ENCODE assay signal across 1 cellular context in the genomic region with DNA sequence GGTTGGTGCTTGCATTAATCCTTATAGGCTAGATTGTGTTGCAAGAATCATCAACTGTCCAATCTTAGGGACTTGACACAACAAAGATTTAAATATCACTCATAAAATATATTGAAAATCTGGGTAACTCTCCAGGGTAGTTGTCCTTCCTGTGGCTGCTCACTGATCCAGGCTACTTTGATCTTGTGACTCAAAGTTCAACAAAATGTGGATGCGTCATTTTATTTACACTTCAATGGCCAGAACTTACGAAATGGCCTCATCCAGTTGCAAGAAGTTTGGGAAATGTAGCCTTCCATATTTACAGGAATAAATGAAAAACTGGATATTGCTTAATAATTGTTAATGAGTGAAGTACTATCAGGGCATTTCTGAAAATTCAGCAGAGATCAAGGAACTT.
A peak's percentile ranks its signal among the peaks of the same experiment; 100 is the strongest.
TF ChIP-seq lines count a peak whose summit lies in the region.

No MANE protein-coding gene starts in this region.

TF ChIP-seq in HepG2, 621 proteins besides CTCF, POLR2A, EP300 and RAD21 (continued from another document and continues in another):
- TF ChIP-seq ZNF510 (CRISPR knock-in tag; IDR thresholded peaks at IDR 0.05; ENCODE audit: low read depth) (no peak), ZNF737 (CRISPR knock-in tag; IDR thresholded peaks at IDR 0.05; ENCODE audit: borderline replicate concordance) (no peak), ZBTB1 (CRISPR knock-in tag; IDR thresholded peaks at IDR 0.05; ENCODE audit: borderline replicate concordance) (no peak), HES4 (CRISPR knock-in tag; IDR thresholded peaks at IDR 0.05; ENCODE audit: borderline replicate concordance) (no peak), SALL2 (CRISPR knock-in tag; IDR thresholded peaks at IDR 0.05) (no peak), ZBTB4 (CRISPR knock-in tag; IDR thresholded peaks at IDR 0.05; ENCODE audit: borderline replicate concordance) (no peak), ZNF570 (CRISPR knock-in tag; IDR thresholded peaks at IDR 0.05; ENCODE audit: borderline replicate concordance) (no peak), MAFG (CRISPR knock-in tag; IDR thresholded peaks at IDR 0.05) (no peak), ATF1 (CRISPR knock-in tag; IDR thresholded peaks at IDR 0.05) (0 out of 2 replicates have a peak, but pooled peaks have one; percentile 23), ATM (IDR thresholded peaks at IDR 0.05; ENCODE audit: borderline replicate concordance) (no peak), IRF2 (CRISPR knock-in tag; IDR thresholded peaks at IDR 0.05) (0 out of 2 replicates have a peak, but pooled peaks have one; percentile 55), NFE2L2 (IDR thresholded peaks at IDR 0.05; ENCODE audit: low read length) (no peak), CBFB (CRISPR knock-in tag; IDR thresholded peaks at IDR 0.05) (no peak), ZNF282 (IDR thresholded peaks at IDR 0.05; ENCODE audit: partially characterized antibody) (no peak), HDAC6 (IDR thresholded peaks at IDR 0.05; ENCODE audit: low read depth, low read length) (no peak), TBX3 (IDR thresholded peaks at IDR 0.05; ENCODE audit: borderline replicate concordance) (no peak), MTF2 (CRISPR knock-in tag; IDR thresholded peaks at IDR 0.05; ENCODE audit: borderline replicate concordance) (no peak), SKI (IDR thresholded peaks at IDR 0.05; ENCODE audit: partially characterized antibody) (no peak), ZNF572 (CRISPR knock-in tag; IDR thresholded peaks at IDR 0.05) (no peak), ZSCAN12 (CRISPR knock-in tag; IDR thresholded peaks at IDR 0.05) (no peak), PRDM10 (CRISPR knock-in tag; IDR thresholded peaks at IDR 0.05; ENCODE audit: low read depth) (no peak), HIC2 (CRISPR knock-in tag; IDR thresholded peaks at IDR 0.05; ENCODE audit: low read depth) (no peak), ISL2 (CRISPR knock-in tag; IDR thresholded peaks at IDR 0.05) (no peak), SRSF1 (optimal IDR thresholded peaks at IDR 0.05; ENCODE audit: low read depth, low read length) (no peak), DNMT3B (CRISPR knock-in tag; conservative IDR thresholded peaks at IDR 0.05) (no peak), ISX (CRISPR knock-in tag; conservative IDR thresholded peaks at IDR 0.05) (no peak), PCBP1 (IDR thresholded peaks at IDR 0.05; ENCODE audit: borderline replicate concordance, low read depth, low read length) (no peak), MTF1 (CRISPR knock-in tag; IDR thresholded peaks at IDR 0.05) (no peak), ELF3 (CRISPR knock-in tag; IDR thresholded peaks at IDR 0.05) (0 out of 2 replicates have a peak, but pooled peaks have one; percentile 25), MXI1 (IDR thresholded peaks at IDR 0.05; ENCODE audit: borderline replicate concordance, low read depth, low read length) (no peak), ONECUT2 (CRISPR knock-in tag; IDR thresholded peaks at IDR 0.05) (no peak), ZNF333 (CRISPR knock-in tag; IDR thresholded peaks at IDR 0.05; ENCODE audit: borderline replicate concordance) (no peak)
- TF ChIP-seq, protein P1, sequence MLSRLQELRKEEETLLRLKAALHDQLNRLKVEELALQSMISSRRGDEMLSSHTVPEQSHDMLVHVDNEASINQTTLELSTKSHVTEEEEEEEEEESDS (CRISPR knock-in tag; IDR thresholded peaks at IDR 0.05; ENCODE audit: borderline replicate concordance): no peak
- TF ChIP-seq, protein P2, sequence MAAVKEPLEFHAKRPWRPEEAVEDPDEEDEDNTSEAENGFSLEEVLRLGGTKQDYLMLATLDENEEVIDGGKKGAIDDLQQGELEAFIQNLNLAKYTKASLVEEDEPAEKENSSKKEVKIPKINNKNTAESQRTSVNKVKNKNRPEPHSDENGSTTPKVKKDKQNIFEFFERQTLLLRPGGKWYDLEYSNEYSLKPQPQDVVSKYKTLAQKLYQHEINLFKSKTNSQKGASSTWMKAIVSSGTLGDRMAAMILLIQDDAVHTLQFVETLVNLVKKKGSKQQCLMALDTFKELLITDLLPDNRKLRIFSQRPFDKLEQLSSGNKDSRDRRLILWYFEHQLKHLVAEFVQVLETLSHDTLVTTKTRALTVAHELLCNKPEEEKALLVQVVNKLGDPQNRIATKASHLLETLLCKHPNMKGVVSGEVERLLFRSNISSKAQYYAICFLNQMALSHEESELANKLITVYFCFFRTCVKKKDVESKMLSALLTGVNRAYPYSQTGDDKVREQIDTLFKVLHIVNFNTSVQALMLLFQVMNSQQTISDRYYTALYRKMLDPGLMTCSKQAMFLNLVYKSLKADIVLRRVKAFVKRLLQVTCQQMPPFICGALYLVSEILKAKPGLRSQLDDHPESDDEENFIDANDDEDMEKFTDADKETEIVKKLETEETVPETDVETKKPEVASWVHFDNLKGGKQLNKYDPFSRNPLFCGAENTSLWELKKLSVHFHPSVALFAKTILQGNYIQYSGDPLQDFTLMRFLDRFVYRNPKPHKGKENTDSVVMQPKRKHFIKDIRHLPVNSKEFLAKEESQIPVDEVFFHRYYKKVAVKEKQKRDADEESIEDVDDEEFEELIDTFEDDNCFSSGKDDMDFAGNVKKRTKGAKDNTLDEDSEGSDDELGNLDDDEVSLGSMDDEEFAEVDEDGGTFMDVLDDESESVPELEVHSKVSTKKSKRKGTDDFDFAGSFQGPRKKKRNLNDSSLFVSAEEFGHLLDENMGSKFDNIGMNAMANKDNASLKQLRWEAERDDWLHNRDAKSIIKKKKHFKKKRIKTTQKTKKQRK (IDR thresholded peaks at IDR 0.05; ENCODE audit: low read length): no peak
- TF ChIP-seq, protein P3, sequence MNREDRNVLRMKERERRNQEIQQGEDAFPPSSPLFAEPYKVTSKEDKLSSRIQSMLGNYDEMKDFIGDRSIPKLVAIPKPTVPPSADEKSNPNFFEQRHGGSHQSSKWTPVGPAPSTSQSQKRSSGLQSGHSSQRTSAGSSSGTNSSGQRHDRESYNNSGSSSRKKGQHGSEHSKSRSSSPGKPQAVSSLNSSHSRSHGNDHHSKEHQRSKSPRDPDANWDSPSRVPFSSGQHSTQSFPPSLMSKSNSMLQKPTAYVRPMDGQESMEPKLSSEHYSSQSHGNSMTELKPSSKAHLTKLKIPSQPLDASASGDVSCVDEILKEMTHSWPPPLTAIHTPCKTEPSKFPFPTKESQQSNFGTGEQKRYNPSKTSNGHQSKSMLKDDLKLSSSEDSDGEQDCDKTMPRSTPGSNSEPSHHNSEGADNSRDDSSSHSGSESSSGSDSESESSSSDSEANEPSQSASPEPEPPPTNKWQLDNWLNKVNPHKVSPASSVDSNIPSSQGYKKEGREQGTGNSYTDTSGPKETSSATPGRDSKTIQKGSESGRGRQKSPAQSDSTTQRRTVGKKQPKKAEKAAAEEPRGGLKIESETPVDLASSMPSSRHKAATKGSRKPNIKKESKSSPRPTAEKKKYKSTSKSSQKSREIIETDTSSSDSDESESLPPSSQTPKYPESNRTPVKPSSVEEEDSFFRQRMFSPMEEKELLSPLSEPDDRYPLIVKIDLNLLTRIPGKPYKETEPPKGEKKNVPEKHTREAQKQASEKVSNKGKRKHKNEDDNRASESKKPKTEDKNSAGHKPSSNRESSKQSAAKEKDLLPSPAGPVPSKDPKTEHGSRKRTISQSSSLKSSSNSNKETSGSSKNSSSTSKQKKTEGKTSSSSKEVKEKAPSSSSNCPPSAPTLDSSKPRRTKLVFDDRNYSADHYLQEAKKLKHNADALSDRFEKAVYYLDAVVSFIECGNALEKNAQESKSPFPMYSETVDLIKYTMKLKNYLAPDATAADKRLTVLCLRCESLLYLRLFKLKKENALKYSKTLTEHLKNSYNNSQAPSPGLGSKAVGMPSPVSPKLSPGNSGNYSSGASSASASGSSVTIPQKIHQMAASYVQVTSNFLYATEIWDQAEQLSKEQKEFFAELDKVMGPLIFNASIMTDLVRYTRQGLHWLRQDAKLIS (CRISPR knock-in tag; IDR thresholded peaks at IDR 0.05): no peak
- TF ChIP-seq, protein P4, sequence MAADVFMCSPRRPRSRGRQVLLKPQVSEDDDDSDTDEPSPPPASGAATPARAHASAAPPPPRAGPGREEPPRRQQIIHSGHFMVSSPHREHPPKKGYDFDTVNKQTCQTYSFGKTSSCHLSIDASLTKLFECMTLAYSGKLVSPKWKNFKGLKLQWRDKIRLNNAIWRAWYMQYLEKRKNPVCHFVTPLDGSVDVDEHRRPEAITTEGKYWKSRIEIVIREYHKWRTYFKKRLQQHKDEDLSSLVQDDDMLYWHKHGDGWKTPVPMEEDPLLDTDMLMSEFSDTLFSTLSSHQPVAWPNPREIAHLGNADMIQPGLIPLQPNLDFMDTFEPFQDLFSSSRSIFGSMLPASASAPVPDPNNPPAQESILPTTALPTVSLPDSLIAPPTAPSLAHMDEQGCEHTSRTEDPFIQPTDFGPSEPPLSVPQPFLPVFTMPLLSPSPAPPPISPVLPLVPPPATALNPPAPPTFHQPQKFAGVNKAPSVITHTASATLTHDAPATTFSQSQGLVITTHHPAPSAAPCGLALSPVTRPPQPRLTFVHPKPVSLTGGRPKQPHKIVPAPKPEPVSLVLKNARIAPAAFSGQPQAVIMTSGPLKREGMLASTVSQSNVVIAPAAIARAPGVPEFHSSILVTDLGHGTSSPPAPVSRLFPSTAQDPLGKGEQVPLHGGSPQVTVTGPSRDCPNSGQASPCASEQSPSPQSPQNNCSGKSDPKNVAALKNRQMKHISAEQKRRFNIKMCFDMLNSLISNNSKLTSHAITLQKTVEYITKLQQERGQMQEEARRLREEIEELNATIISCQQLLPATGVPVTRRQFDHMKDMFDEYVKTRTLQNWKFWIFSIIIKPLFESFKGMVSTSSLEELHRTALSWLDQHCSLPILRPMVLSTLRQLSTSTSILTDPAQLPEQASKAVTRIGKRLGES (CRISPR knock-in tag; IDR thresholded peaks at IDR 0.05; ENCODE audit: borderline replicate concordance): no peak
